In the genomic region with DNA sequence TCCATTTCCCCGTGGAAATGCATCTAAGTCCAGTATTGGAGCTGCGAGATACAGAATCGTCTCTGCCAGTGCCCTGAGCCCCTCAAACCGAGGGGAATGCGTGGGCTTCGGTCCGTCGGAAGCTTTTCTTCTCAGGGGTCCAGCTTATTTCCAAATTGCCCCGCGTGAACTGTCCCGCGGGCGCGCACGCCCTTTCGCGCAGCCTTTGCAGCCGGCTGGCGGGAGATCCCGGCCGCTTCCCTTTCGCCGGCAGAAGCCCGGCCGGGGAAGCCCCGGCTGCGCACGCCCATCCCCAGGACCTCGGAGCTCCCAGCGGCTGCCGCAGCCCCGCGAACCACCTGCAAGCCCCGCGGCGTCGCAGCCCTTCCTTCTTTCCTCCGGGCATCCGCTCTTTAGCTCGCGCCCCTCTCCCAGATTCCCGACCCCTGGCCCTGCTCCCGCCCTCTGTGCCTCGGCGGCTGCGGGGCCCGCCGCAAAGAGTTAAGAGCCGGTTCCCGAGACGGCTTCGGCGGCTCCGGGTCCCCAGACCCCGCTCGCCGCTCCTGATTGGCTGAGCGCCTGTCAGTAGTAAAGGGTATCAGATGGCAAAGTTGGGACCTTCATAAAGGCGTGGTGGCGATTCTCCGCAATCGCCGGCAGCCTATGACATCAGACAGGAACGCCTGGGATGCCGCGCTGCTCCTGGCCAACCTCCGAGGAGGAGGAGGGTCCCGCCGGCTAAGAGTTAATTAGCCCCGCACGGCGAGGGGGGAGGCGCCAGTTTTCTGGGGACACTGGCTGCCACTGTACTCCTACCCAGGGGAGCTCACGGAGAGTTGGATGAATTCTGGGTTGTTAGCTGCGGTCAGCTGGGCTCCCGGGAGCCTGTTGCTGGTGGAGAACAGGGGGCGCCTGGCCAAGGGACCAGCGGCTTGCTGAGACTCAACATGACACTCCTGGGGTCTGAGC, we compare ENCODE assay signal across 10 cellular contexts. TPM values are rescaled to one million over a fixed set of nuclear protein-coding genes. Genes with fewer than 3 reads are reported as not detected.
DNase-seq lines count a peak whose midpoint lies in the region; ATAC-seq and TF ChIP-seq lines count a peak whose summit lies in the region.
"Had no signal": no experiment of that assay in that cellular context is flagged by ENCODE, and none has a peak within 500 bp of the region (broad histone marks: within the 10 kb centered on the region; RNA-seq: fewer than 3 reads in every experiment).

Gene MYOCD, plus strand, starts transcription at position 628 of the 948 bp plus-strand sequence. Its CDS starts 299 bp downstream, at position 927.

- no peaks in the 10 kb centered on the region for H3K9me3 Mint-ChIP-seq in Caco-2 (ENCODE audit: unreplicated experiment)

- no peak within 1 kb of the TSS for H3K27ac Mint-ChIP-seq in Caco-2 (ENCODE audit: unreplicated experiment)

- no peaks in the 10 kb centered on the region for H3K4me1 Mint-ChIP-seq in Caco-2 (ENCODE audit: low read depth, unreplicated experiment)

- H3K27ac ChIP-seq in foreskin keratinocyte, result no peak within 1 kb of the TSS

- intact Hi-C loops in Caco-2 (cut with micrococcal nuclease; ENCODE audit: unreplicated experiment), result no loop called here

- H2AFZ ChIP-seq in neuron (ENCODE audit: low read depth, low read length), result peak within 1 kb of the TSS; percentile 51

- POLR2A ChIA-PET in Caco-2 (lab: Charles Lee), result no interaction called here

- H3K4me3 ChIP-seq in Caco-2 (ENCODE audit: low read depth, low read length) (peak within 1 kb of the TSS; percentile 19), neuron (ENCODE audit: low read length) (peak within 1 kb of the TSS; percentile 24)

- peak within 1 kb of the TSS; percentile 67 for H3K4me3 Mint-ChIP-seq in Caco-2 (ENCODE audit: unreplicated experiment)

- H3K36me3 Mint-ChIP-seq in Caco-2 (ENCODE audit: insufficient read depth, unreplicated experiment), result no peaks in the 10 kb centered on the region

- H3K36me3 ChIP-seq in Caco-2 (ENCODE audit: control insufficient read depth, insufficient read depth, low read length), result no peaks in the 10 kb centered on the region
- H3K36me3 ChIP-seq in neuron (ENCODE audit: insufficient read depth, low read length), result no peaks in the 10 kb centered on the region

- H3K9me3 ChIP-seq in Caco-2, result no peaks in the 10 kb centered on the region
- H3K9me3 ChIP-seq in neuron (ENCODE audit: low read length), result no peaks in the 10 kb centered on the region

- peaks cover 2% of the 10 kb centered on the region for H3K27me3 Mint-ChIP-seq in Caco-2 (ENCODE audit: insufficient read depth, unreplicated experiment)

- peak; percentile 80 for ATAC-seq in foreskin keratinocyte
- no peak for ATAC-seq in GM19455 (IDR thresholded peaks at IDR 0.05; ENCODE audit: unreplicated experiment)
- ATAC-seq in HG03280 (IDR thresholded peaks at IDR 0.05; ENCODE audit: unreplicated experiment), result no peak

- H3K4me1 ChIP-seq in Caco-2, result no peaks in the 10 kb centered on the region
- peaks cover 3% of the 10 kb centered on the region for H3K4me1 ChIP-seq in foreskin keratinocyte
- H3K4me1 ChIP-seq in neuron (ENCODE audit: insufficient read depth, low read length), result peaks cover 6% of the 10 kb centered on the region

- H3K27me3 ChIP-seq in Caco-2 (replicated peaks; ENCODE audit: control insufficient read depth, insufficient read depth, low read length) (no peaks in the 10 kb centered on the region), foreskin keratinocyte (peaks cover 35% of the 10 kb centered on the region), neuron (ENCODE audit: insufficient read depth, low read length) (peaks cover 48% of the 10 kb centered on the region)

- DNase-seq in Caco-2, result peak in 1 of 2 experiments; percentile 21
- DNase-seq in NCI-H460 (ENCODE audit: extremely low read depth, low read depth), result peak; percentile 3
- DNase-seq in foreskin keratinocyte, result no peak
- DNase-seq in superior temporal gyrus (ENCODE audit: extremely low spot score), result no peak
- no peak for DNase-seq in activated naive CD4-positive, alpha-beta T cell treated with Interleukin-2 at 50 U/mL for 16 hours

- BruUV-seq in Caco-2 (replicated peaks; lab: Mats Ljungman, UMichigan), result no TSS peak

- CTCF ChIA-PET in Caco-2 (lab: Charles Lee), result no interaction called here

- TF ChIP-seq CTCF in Caco-2 (IDR thresholded peaks at IDR 0.05; ENCODE audit: insufficient read depth in 1 of 2, low read depth in 1 of 2, low read length in 1 of 2, severe bottlenecking in 1 of 2, unreplicated experiment in 1 of 2) (no peak), foreskin keratinocyte (conservative IDR thresholded peaks at IDR 0.05) (peak; percentile 6)

RNA-seq across cellular contexts. Expression of gene MYOCD, which starts in this region (rescaled TPM):
- total RNA-seq in Caco-2 (2022) (2.6 and 2.8 TPM in 2 replicates), foreskin keratinocyte (0.07 TPM in 1 of 2 replicates, not detected in the other)
- 0.02 TPM in 1 of 2 replicates, not detected in the other for total RNA-seq in NCI-H460 (2014; rRNA removed; shearing (Covaris generic))
- polyA plus RNA-seq in NCI-H460 (2014; cell fraction: nucleus; rRNA removed), result 0.10 TPM in 1 of 2 replicates, not detected in the other
- under 0.01 TPM in 1 of 2 replicates, not detected in the other for polyA plus RNA-seq in foreskin keratinocyte
- total RNA-seq: pulmonary artery endothelial cell; T-helper 2 cell treated with Interferon-gamma antibody and Interleukin-4, amounts not matched to agents 100 ng/mL and 5 ng/mL, for 36 hours had no signal

Comparison
In these comparisons a context has a peak if more than half of its experiments do, and no peak if none do; other contexts are left out.
1. Peak in DNase-seq in NCI-H460; RNA of the gene not detected or under 1 TPM.
2. Peak in ATAC-seq in foreskin keratinocyte; RNA of the gene not detected or under 1 TPM.